In the genomic region with DNA sequence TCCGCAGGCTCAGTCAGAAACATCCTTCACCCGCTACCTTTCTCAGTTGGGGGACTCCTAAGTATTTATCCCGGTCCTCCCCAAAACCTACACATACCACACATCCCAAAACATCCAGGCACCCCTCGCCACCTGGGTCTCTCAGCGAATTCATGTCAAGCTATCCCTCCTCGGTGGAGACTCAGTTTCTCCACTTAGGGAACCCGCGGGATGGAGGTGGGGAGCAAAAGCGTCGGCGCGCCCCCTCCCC, we compare ENCODE assay signal across 2 cellular contexts.
TF ChIP-seq lines count a peak whose summit lies in the region.

No MANE protein-coding gene starts in this region.

TF ChIP-seq in SK-N-SH, 30 proteins besides CTCF, POLR2A, EP300 and RAD21 (continued from another document):
- TF ChIP-seq, protein P1, sequence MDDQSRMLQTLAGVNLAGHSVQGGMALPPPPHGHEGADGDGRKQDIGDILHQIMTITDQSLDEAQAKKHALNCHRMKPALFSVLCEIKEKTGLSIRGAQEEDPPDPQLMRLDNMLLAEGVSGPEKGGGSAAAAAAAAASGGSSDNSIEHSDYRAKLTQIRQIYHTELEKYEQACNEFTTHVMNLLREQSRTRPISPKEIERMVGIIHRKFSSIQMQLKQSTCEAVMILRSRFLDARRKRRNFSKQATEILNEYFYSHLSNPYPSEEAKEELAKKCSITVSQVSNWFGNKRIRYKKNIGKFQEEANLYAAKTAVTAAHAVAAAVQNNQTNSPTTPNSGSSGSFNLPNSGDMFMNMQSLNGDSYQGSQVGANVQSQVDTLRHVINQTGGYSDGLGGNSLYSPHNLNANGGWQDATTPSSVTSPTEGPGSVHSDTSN (IDR thresholded peaks at IDR 0.05): no peak
- no peak for TF ChIP-seq GATA2 (CRISPR knock-in tag; IDR thresholded peaks at IDR 0.05)
- no peak for TF ChIP-seq FOXM1 (IDR thresholded peaks at IDR 0.05; ENCODE audit: low read depth)
- TF ChIP-seq, protein P2, sequence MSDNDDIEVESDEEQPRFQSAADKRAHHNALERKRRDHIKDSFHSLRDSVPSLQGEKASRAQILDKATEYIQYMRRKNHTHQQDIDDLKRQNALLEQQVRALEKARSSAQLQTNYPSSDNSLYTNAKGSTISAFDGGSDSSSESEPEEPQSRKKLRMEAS (IDR thresholded peaks at IDR 0.05; ENCODE audit: low read depth): no peak
- no peak for TF ChIP-seq YY1 (IDR thresholded peaks at IDR 0.05; ENCODE audit: low read depth)
- no peak for TF ChIP-seq EZH2phosphoT487 (IDR thresholded peaks at IDR 0.05; ENCODE audit: borderline replicate concordance, low read depth)
- TF ChIP-seq SMC3 (IDR thresholded peaks at IDR 0.05; ENCODE audit: low read depth, low read length): no peak

TF ChIP-seq in SK-N-SH treated with all-trans-retinoic acid at 6 μM for 48 hours, 23 proteins besides CTCF, POLR2A, EP300 and RAD21 (continued from another document):
- TF ChIP-seq, protein P3, sequence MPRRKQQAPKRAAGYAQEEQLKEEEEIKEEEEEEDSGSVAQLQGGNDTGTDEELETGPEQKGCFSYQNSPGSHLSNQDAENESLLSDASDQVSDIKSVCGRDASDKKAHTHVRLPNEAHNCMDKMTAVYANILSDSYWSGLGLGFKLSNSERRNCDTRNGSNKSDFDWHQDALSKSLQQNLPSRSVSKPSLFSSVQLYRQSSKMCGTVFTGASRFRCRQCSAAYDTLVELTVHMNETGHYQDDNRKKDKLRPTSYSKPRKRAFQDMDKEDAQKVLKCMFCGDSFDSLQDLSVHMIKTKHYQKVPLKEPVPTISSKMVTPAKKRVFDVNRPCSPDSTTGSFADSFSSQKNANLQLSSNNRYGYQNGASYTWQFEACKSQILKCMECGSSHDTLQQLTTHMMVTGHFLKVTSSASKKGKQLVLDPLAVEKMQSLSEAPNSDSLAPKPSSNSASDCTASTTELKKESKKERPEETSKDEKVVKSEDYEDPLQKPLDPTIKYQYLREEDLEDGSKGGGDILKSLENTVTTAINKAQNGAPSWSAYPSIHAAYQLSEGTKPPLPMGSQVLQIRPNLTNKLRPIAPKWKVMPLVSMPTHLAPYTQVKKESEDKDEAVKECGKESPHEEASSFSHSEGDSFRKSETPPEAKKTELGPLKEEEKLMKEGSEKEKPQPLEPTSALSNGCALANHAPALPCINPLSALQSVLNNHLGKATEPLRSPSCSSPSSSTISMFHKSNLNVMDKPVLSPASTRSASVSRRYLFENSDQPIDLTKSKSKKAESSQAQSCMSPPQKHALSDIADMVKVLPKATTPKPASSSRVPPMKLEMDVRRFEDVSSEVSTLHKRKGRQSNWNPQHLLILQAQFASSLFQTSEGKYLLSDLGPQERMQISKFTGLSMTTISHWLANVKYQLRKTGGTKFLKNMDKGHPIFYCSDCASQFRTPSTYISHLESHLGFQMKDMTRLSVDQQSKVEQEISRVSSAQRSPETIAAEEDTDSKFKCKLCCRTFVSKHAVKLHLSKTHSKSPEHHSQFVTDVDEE (CRISPR knock-in tag; IDR thresholded peaks at IDR 0.05): no peak
- TF ChIP-seq OSR1 (CRISPR knock-in tag; IDR thresholded peaks at IDR 0.05) (no peak), PPARA (CRISPR knock-in tag; IDR thresholded peaks at IDR 0.05; ENCODE audit: borderline replicate concordance) (no peak), ESRRG (CRISPR knock-in tag; IDR thresholded peaks at IDR 0.05) (no peak)
- TF ChIP-seq, protein P4, sequence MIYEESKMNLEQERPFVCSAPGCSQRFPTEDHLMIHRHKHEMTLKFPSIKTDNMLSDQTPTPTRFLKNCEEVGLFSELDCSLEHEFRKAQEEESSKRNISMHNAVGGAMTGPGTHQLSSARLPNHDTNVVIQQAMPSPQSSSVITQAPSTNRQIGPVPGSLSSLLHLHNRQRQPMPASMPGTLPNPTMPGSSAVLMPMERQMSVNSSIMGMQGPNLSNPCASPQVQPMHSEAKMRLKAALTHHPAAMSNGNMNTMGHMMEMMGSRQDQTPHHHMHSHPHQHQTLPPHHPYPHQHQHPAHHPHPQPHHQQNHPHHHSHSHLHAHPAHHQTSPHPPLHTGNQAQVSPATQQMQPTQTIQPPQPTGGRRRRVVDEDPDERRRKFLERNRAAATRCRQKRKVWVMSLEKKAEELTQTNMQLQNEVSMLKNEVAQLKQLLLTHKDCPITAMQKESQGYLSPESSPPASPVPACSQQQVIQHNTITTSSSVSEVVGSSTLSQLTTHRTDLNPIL (CRISPR knock-in tag; IDR thresholded peaks at IDR 0.05; ENCODE audit: low read depth): no peak
